14 cellular contexts compared by ENCODE assay signal in genomic region chr3:29319262-29319661, GRCh38. TPM values are rescaled to one million over a fixed set of nuclear protein-coding genes. Genes with fewer than 3 reads are reported as not detected.
DNase-seq lines count a peak whose midpoint lies in the region; ATAC-seq, FAIRE-seq and TF ChIP-seq lines count a peak whose summit lies in the region.
"Had no signal": no experiment of that assay in that cellular context is flagged by ENCODE, and none has a peak within 500 bp of the region (broad histone marks: within the 10 kb centered on the region; RNA-seq: fewer than 3 reads in every experiment).

No MANE protein-coding gene starts in this region.

- no peaks in the 10 kb centered on the region for H3K36me3 Mint-ChIP-seq in WTC11
- H3K36me3 Mint-ChIP-seq in activated CD8-positive, alpha-beta T cell treated with anti-CD3 and anti-CD28 coated beads, Interleukin-2, amount 10 ng/mL, durations not matched to agents 7 days and 5 days (ENCODE audit: low read depth): no peaks in the 10 kb centered on the region

- no peak overlapping the region for H3K27ac Mint-ChIP-seq in WTC11
- no peak overlapping the region for H3K27ac Mint-ChIP-seq in activated CD8-positive, alpha-beta T cell treated with anti-CD3 and anti-CD28 coated beads, Interleukin-2, amount 10 ng/mL, durations not matched to agents 7 days and 5 days

- no peaks in the 10 kb centered on the region for H3K9me3 Mint-ChIP-seq in WTC11
- H3K9me3 Mint-ChIP-seq in activated CD8-positive, alpha-beta T cell treated with anti-CD3 and anti-CD28 coated beads, Interleukin-2, amount 10 ng/mL, durations not matched to agents 7 days and 5 days (ENCODE audit: insufficient read depth): no peaks in the 10 kb centered on the region

- ATAC-seq in GM19463 (IDR thresholded peaks at IDR 0.05; ENCODE audit: unreplicated experiment) (peak; percentile 71), HG02973 (IDR thresholded peaks at IDR 0.05; ENCODE audit: unreplicated experiment) (peak; percentile 82), WTC11 (no peak)
- no peak for ATAC-seq in activated CD8-positive, alpha-beta T cell treated with anti-CD3 and anti-CD28 coated beads, Interleukin-2, amount 10 ng/mL, durations not matched to agents 7 days and 5 days
- ATAC-seq: foreskin keratinocyte had no signal

- H3K27me3 Mint-ChIP-seq in WTC11 (ENCODE audit: low read depth): no peaks in the 10 kb centered on the region
- H3K27me3 Mint-ChIP-seq in activated CD8-positive, alpha-beta T cell treated with anti-CD3 and anti-CD28 coated beads, Interleukin-2, amount 10 ng/mL, durations not matched to agents 7 days and 5 days (ENCODE audit: low read depth): no peaks in the 10 kb centered on the region

- peaks cover 7% of the 10 kb centered on the region for H3K4me1 Mint-ChIP-seq in WTC11
- H3K4me1 Mint-ChIP-seq in activated CD8-positive, alpha-beta T cell treated with anti-CD3 and anti-CD28 coated beads, Interleukin-2, amount 10 ng/mL, durations not matched to agents 7 days and 5 days (ENCODE audit: low read depth): peaks cover 2% of the 10 kb centered on the region

- peak; percentile 69 for FAIRE-seq in GM12891 (lab: Jason Lieb, UNC)

- CTCF ChIA-PET in WTC11 (lab: Charles Lee): no interaction called here
- CTCF ChIA-PET in activated CD8-positive, alpha-beta T cell treated with anti-CD3 and anti-CD28 coated beads, Interleukin-2, amount 10 ng/mL, durations not matched to agents 7 days and 5 days (lab: Charles Lee): no interaction called here

- POLR2A ChIA-PET in WTC11 (lab: Charles Lee): no interaction called here
- POLR2A ChIA-PET in activated CD8-positive, alpha-beta T cell treated with anti-CD3 and anti-CD28 coated beads, Interleukin-2, amount 10 ng/mL, durations not matched to agents 7 days and 5 days (lab: Charles Lee): interaction anchor here (0.6 kb wide), 1 partner anchor 45 kb away, joined by 3 read pairs; no protein-coding TSS in a partner anchor

- TF ChIP-seq POLR2A in GM12891 (IDR thresholded peaks at IDR 0.05; ENCODE audit: low read depth, low read length): no peak

- no peak for TF ChIP-seq CTCF in WTC11 (IDR thresholded peaks at IDR 0.05)

- peak; percentile 1 for DNase-seq in GM12891 (ENCODE audit: insufficient read length, low spot score)
- DNase-seq in NOMO-1 (lab: John Stamatoyannopoulos, UW; ENCODE audit: unreplicated experiment in 2 of 2): peak; percentile 10 to 29
- no peak for DNase-seq in WTC11 (ENCODE audit: low spot score)
- DNase-seq in NCI-H1694 (lab: John Stamatoyannopoulos, UW): no peak
- DNase-seq in NK-92 (lab: John Stamatoyannopoulos, UW; ENCODE audit: unreplicated experiment): no peak
- DNase-seq in activated CD8-positive, alpha-beta T cell treated with anti-CD3 and anti-CD28 coated beads, Interleukin-2, amount 10 ng/mL, durations not matched to agents 7 days and 5 days: no peak
- DNase-seq: foreskin keratinocyte; IMR-90; mesendoderm; NCI-H524; stimulated activated naive CD4-positive, alpha-beta T cell treated with Interleukin-2 at 50 U/mL for 16 hours; T-helper 9 cell had no signal

- H3K4me3 Mint-ChIP-seq in WTC11: no peak overlapping the region
- H3K4me3 Mint-ChIP-seq in activated CD8-positive, alpha-beta T cell treated with anti-CD3 and anti-CD28 coated beads, Interleukin-2, amount 10 ng/mL, durations not matched to agents 7 days and 5 days: no peak overlapping the region

TF ChIP-seq in GM12891, 5 proteins besides CTCF, POLR2A, EP300 and RAD21:
- TF ChIP-seq SPI1 (IDR thresholded peaks at IDR 0.05; ENCODE audit: low read depth, low read length): peak; percentile 82
- no peak for TF ChIP-seq POU2F2 (IDR thresholded peaks at IDR 0.05; ENCODE audit: low read depth, low read length)
TF ChIP-seq in GM12891: peak in this region for 1.

TF ChIP-seq in WTC11, 78 proteins besides CTCF, POLR2A, EP300 and RAD21:
- no peak for TF ChIP-seq FOXJ3 (CRISPR knock-in tag; IDR thresholded peaks at IDR 0.05; ENCODE audit: borderline replicate concordance)
- TF ChIP-seq CREM (CRISPR knock-in tag; IDR thresholded peaks at IDR 0.05): no peak

RNA-seq across cellular contexts. Expression of gene RBMS3, which starts 38.4 kb away (rescaled TPM):
- 0.58 TPM for polyA plus RNA-seq in GM12891 (2012; ENCODE audit: low read depth, missing spikeins)
- 5.0 to 8.7 TPM (median 6.7 TPM) in 3 replicates for total RNA-seq in WTC11 (2021)
- under 1 TPM; 0.11 to 0.29 TPM for total RNA-seq in activated CD8-positive, alpha-beta T cell treated with anti-CD3 and anti-CD28 coated beads, Interleukin-2, amount 10 ng/mL, durations not matched to agents 7 days and 5 days

Comparison
In these comparisons a context has a peak if more than half of its experiments do, and no peak if none do; other contexts are left out.
1. DNase-seq: peak in GM12891 (single experiment) and NOMO-1 (2 of 2); none in WTC11 (single experiment), NCI-H1694 (single experiment), NK-92 (single experiment) and activated CD8-positive, alpha-beta T cell treated with anti-CD3 and anti-CD28 coated beads, Interleukin-2, amount 10 ng/mL, durations not matched to agents 7 days and 5 days (single experiment).
2. ATAC-seq: peak in GM19463 (single experiment) and HG02973 (single experiment); none in WTC11 (single experiment) and activated CD8-positive, alpha-beta T cell treated with anti-CD3 and anti-CD28 coated beads, Interleukin-2, amount 10 ng/mL, durations not matched to agents 7 days and 5 days (single experiment).